1 cellular context compared by ENCODE assay signal in the genomic region with DNA sequence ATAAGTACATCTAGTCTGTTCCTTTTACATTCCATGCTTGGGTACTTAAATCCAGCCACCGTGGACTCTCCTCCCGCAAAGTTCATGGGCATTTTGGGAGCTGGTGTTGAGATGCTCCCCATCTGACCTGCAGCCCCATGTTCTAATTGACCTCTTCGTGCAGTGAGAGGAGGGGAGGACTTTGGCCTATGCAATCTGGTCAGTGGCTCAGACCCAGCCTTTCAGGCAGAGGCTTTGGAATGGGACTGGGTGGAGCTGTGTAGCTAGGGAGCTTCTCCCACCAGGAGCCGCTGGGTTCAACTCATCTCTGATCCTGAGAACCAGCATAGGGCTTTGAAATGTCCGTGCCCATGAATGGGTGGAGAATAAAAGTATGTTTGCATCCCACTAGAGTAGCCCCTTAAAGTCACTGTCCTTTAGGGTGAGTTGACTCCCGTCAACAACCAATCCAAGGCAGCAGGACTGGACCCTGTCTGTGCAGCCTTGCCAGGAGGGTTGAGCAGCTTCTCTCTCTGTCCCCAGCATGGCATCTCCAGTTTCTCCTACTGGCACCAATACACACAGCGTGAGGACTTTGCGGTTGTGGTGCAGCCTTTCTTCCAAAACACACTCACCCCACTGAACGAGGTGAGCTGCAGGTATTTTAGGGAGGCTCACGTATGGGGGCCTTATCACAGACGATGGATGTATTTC.
TF ChIP-seq lines count a peak whose summit lies in the region.

No MANE protein-coding gene starts in this region.

TF ChIP-seq in H1, 55 proteins besides CTCF, POLR2A, EP300 and RAD21 (continued from another document):
- TF ChIP-seq RBBP5 (IDR thresholded peaks at IDR 0.05; ENCODE audit: borderline replicate concordance, low read depth, low read length) (no peak), CREB1 (IDR thresholded peaks at IDR 0.05) (no peak), JUN (IDR thresholded peaks at IDR 0.05; ENCODE audit: low read depth, low read length) (no peak), CBX8 (IDR thresholded peaks at IDR 0.05; ENCODE audit: borderline replicate concordance, low read depth, low read length) (no peak), NRF1 (IDR thresholded peaks at IDR 0.05; ENCODE audit: low read depth, low read length) (no peak), KDM5A (IDR thresholded peaks at IDR 0.05; ENCODE audit: low read length) (no peak), TEAD4 (IDR thresholded peaks at IDR 0.05; ENCODE audit: low read depth, low read length) (no peak), POLR2AphosphoS5 (IDR thresholded peaks at IDR 0.05; ENCODE audit: low read depth, low read length) (no peak), SP2 (IDR thresholded peaks at IDR 0.05; ENCODE audit: low read length) (no peak)
